ENCODE assay signal across 8 cellular contexts in genomic region chr18:57959278-57959677, GRCh38.
A peak's percentile ranks its signal among the peaks of the same experiment; 100 is the strongest.
DNase-seq lines count a peak whose midpoint lies in the region; ATAC-seq, FAIRE-seq and TF ChIP-seq lines count a peak whose summit lies in the region.

No MANE protein-coding gene starts in this region.

- no peak overlapping the region for H3K4me3 ChIP-seq in HL-60 (replicated peaks; ENCODE audit: insufficient read depth, low read length)
- H3K4me3 ChIP-seq in OCI-LY3 (ENCODE audit: low read length): peak overlapping the region; percentile 62
- no peak overlapping the region for H3K4me3 ChIP-seq in pancreas

- H3K27me3 ChIP-seq in HL-60 (ENCODE audit: insufficient read depth, poor library complexity, severe bottlenecking) (peaks cover 18% of the 10 kb centered on the region), OCI-LY3 (ENCODE audit: low read depth, low read length) (peaks cover 33% of the 10 kb centered on the region), pancreas (no peaks in the 10 kb centered on the region)

- H3K9me3 ChIP-seq in OCI-LY3 (ENCODE audit: insufficient read depth, low read length) (no peaks in the 10 kb centered on the region), pancreas (no peaks in the 10 kb centered on the region)

- no peaks in the 10 kb centered on the region for H4K20me1 ChIP-seq in OCI-LY3 (ENCODE audit: insufficient read depth, low read length)

- 9 to 11% methylated on average over 3 of the region's 3 CpGs for WGBS in pancreas, 2 donors

- CTCF ChIA-PET in GM10248 (lab: Yijun Ruan, JAX): interaction anchor here (0.7 to 3.1 kb wide), 16 partner anchors 9 to 222 kb away, joined by 3 to 25 read pairs (median 4); no protein-coding TSS in a partner anchor

- TF ChIP-seq CTCF in GM10248 (IDR thresholded peaks at IDR 0.05; ENCODE audit: control extremely low read depth, extremely low read depth, low read depth, missing control alignments): peak; percentile 34
- no peak for TF ChIP-seq CTCF in HL-60 (IDR thresholded peaks at IDR 0.05; ENCODE audit: insufficient read depth, low read length)
- peak; percentile 97 for TF ChIP-seq CTCF in OCI-LY3 (IDR thresholded peaks at IDR 0.05; ENCODE audit: low read depth, low read length)
- peak in 2 of 4 donors; percentile 12 to 22 for TF ChIP-seq CTCF in pancreas (IDR thresholded peaks at IDR 0.05)

- POLR2A ChIA-PET in GM10248 (lab: Yijun Ruan, JAX): no interaction called here

- H2AFZ ChIP-seq in OCI-LY3 (ENCODE audit: low read depth, low read length): peak overlapping the region; percentile 80

- peak; percentile 48 for DNase-seq in GM10248 (ENCODE audit: extremely low spot score)
- DNase-seq in HL-60 (ENCODE audit: low read depth in 1 of 2, low spot score in 1 of 2): peak; percentile 3 to 18
- DNase-seq in pancreas: peak in 4 of 6 donors; percentile 31 to 57 (median 46)
- DNase-seq in activated CD4-positive, alpha-beta T cell treated with anti-CD3 and anti-CD28 coated beads, Interleukin-2, amount 50 U/mL, for 4 hours: no peak

- H3K4me2 ChIP-seq in OCI-LY3 (ENCODE audit: low read length): peak overlapping the region; percentile 67

- FAIRE-seq in pancreas (lab: Jason Lieb, UNC): no peak

- H3K4me1 ChIP-seq in OCI-LY3 (ENCODE audit: low read length) (peaks cover 7% of the 10 kb centered on the region), pancreas (peaks cover 0 to 6% (median 0%) of the 10 kb centered on the region in 3 donors)

- peak overlapping the region; percentile 30 for H3K9ac ChIP-seq in OCI-LY3 (ENCODE audit: low read length)

- H3K27ac ChIP-seq in HL-60 (replicated peaks) (no peak overlapping the region), OCI-LY3 (ENCODE audit: low read length) (no peak overlapping the region), pancreas (no peak overlapping the region)

- intact Hi-C loops in pancreas (cut with DNase I): no loop called here

- ATAC-seq in esophagus mucosa (peak; percentile 96), pancreas (peak; percentile 82 to 95 (median 91)), HG03135 (IDR thresholded peaks at IDR 0.05; ENCODE audit: unreplicated experiment) (no peak), HG02571 (IDR thresholded peaks at IDR 0.05; ENCODE audit: unreplicated experiment) (no peak)

- H3K79me2 ChIP-seq in OCI-LY3 (ENCODE audit: low read length): no peaks in the 10 kb centered on the region

- H3K36me3 ChIP-seq in OCI-LY3 (replicated peaks; ENCODE audit: low read depth, low read length) (no peaks in the 10 kb centered on the region), pancreas (no peaks in the 10 kb centered on the region)

Comparison
In these comparisons a context has a peak if more than half of its experiments do, and no peak if none do; other contexts are left out.
1. DNase-seq: peak in GM10248 (single experiment), HL-60 (2 of 2) and pancreas (4 of 6); none in activated CD4-positive, alpha-beta T cell treated with anti-CD3 and anti-CD28 coated beads, Interleukin-2, amount 50 U/mL, for 4 hours (0 of 2).
2. ATAC-seq: peak in esophagus mucosa (single experiment) and pancreas (4 of 4); none in HG03135 (single experiment) and HG02571 (single experiment).